1 cellular context compared by ENCODE assay signal in the genomic region with DNA sequence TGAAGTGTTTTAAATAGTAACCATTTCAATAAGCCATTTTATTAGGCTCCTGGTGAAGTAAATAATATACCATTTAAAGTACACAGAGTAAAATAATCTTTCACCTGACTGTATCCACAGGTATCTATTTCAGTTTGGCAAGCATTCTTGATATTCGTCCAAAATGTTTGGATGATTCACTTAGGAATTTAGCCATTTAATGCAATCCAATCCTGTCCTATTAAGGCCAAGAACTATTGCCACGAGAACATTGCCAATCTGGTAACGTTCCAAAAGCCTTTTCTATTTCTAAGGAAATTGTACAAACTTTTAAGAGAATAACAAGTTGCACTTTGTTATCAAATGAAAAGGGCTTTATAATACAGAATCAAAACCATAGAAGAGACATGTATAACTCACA.
TF ChIP-seq lines count a peak whose summit lies in the region.

No MANE protein-coding gene starts in this region.

TF ChIP-seq in SK-N-SH, 30 proteins besides CTCF, POLR2A, EP300 and RAD21 (continued from another document):
- TF ChIP-seq, protein P1, sequence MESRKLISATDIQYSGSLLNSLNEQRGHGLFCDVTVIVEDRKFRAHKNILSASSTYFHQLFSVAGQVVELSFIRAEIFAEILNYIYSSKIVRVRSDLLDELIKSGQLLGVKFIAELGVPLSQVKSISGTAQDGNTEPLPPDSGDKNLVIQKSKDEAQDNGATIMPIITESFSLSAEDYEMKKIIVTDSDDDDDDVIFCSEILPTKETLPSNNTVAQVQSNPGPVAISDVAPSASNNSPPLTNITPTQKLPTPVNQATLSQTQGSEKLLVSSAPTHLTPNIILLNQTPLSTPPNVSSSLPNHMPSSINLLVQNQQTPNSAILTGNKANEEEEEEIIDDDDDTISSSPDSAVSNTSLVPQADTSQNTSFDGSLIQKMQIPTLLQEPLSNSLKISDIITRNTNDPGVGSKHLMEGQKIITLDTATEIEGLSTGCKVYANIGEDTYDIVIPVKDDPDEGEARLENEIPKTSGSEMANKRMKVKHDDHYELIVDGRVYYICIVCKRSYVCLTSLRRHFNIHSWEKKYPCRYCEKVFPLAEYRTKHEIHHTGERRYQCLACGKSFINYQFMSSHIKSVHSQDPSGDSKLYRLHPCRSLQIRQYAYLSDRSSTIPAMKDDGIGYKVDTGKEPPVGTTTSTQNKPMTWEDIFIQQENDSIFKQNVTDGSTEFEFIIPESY (IDR thresholded peaks at IDR 0.05; ENCODE audit: borderline replicate concordance, low read depth): no peak
- TF ChIP-seq, protein P2, sequence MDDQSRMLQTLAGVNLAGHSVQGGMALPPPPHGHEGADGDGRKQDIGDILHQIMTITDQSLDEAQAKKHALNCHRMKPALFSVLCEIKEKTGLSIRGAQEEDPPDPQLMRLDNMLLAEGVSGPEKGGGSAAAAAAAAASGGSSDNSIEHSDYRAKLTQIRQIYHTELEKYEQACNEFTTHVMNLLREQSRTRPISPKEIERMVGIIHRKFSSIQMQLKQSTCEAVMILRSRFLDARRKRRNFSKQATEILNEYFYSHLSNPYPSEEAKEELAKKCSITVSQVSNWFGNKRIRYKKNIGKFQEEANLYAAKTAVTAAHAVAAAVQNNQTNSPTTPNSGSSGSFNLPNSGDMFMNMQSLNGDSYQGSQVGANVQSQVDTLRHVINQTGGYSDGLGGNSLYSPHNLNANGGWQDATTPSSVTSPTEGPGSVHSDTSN (IDR thresholded peaks at IDR 0.05): no peak
- TF ChIP-seq TCF12 (IDR thresholded peaks at IDR 0.05): peak; percentile 25; the same call in 1 of the 2 replicates
